ENCODE assay signal across 10 cellular contexts in genomic region chr2:85445316-85446295, GRCh38. TPM values are rescaled to one million over a fixed set of nuclear protein-coding genes. Genes with fewer than 3 reads are reported as not detected.
A peak's percentile ranks its signal among the peaks of the same experiment; 100 is the strongest.
DNase-seq lines count a peak whose midpoint lies in the region; ATAC-seq and TF ChIP-seq lines count a peak whose summit lies in the region.
"Had no signal": no experiment of that assay in that cellular context is flagged by ENCODE, and none has a peak within 500 bp of the region (broad histone marks: within the 10 kb centered on the region; RNA-seq: fewer than 3 reads in every experiment).

No MANE protein-coding gene starts in this region.

- no peak overlapping the region for H3K4me3 Mint-ChIP-seq in chondrocyte (ENCODE audit: unreplicated experiment)
- no peak overlapping the region for H3K4me3 Mint-ChIP-seq in activated CD8-positive, alpha-beta T cell treated with anti-CD3 and anti-CD28 coated beads for 36 hours
- H3K4me3 Mint-ChIP-seq: activated B cell treated with CpG ODN at 0.5 μM for 24 hours had no signal

- DNase-seq in LoVo (ENCODE audit: low spot score) (peak; percentile 82), chondrocyte (ENCODE audit: low spot score) (no peak), HuH-7.5 (ENCODE audit: low spot score) (no peak)
- DNase-seq in activated CD8-positive, alpha-beta T cell treated with anti-CD3 and anti-CD28 coated beads for 36 hours: no peak
- DNase-seq: activated B cell treated with CpG ODN at 0.5 μM for 24 hours, Caco-2 had no signal

- no peaks in the 10 kb centered on the region for H3K9me3 Mint-ChIP-seq in chondrocyte (ENCODE audit: low read depth)
- no peaks in the 10 kb centered on the region for H3K9me3 Mint-ChIP-seq in activated CD8-positive, alpha-beta T cell treated with anti-CD3 and anti-CD28 coated beads for 36 hours
- H3K9me3 Mint-ChIP-seq: activated B cell treated with CpG ODN at 0.5 μM for 24 hours had no signal

- peak overlapping the region; percentile 37 for H2AFZ ChIP-seq in ACC112 (ENCODE audit: low read length, unreplicated experiment)

- peak overlapping the region; percentile 60 for H3K27ac ChIP-seq in ACC112 (ENCODE audit: low read depth, low read length)
- peak overlapping the region; percentile 87 for H3K27ac ChIP-seq in mesodermal cell (ENCODE audit: low read depth, low read length, severe bottlenecking)

- POLR2A ChIA-PET in activated CD8-positive, alpha-beta T cell treated with anti-CD3 and anti-CD28 coated beads for 36 hours (lab: Charles Lee): interaction anchor here (0.9 to 24.1 kb wide), 2 partner anchors 8 to 96 kb away, joined by 5 to 382 read pairs; partner anchors contain the start of gene MAT2A

- TF ChIP-seq CTCF in chondrocyte (IDR thresholded peaks at IDR 0.05): no peak
- no peak for TF ChIP-seq CTCF in activated CD8-positive, alpha-beta T cell treated with anti-CD3 and anti-CD28 coated beads for 36 hours (IDR thresholded peaks at IDR 0.05)

- H3K27ac Mint-ChIP-seq in chondrocyte (ENCODE audit: unreplicated experiment): peak overlapping the region; percentile 94
- no peak overlapping the region for H3K27ac Mint-ChIP-seq in activated CD8-positive, alpha-beta T cell treated with anti-CD3 and anti-CD28 coated beads for 36 hours
- H3K27ac Mint-ChIP-seq: activated B cell treated with CpG ODN at 0.5 μM for 24 hours had no signal

- H3K27me3 Mint-ChIP-seq in chondrocyte (ENCODE audit: low read depth): no peaks in the 10 kb centered on the region
- H3K27me3 Mint-ChIP-seq in activated CD8-positive, alpha-beta T cell treated with anti-CD3 and anti-CD28 coated beads for 36 hours: no peaks in the 10 kb centered on the region
- H3K27me3 Mint-ChIP-seq: activated B cell treated with CpG ODN at 0.5 μM for 24 hours had no signal

- no peaks in the 10 kb centered on the region for H3K36me3 Mint-ChIP-seq in chondrocyte (ENCODE audit: low read depth)
- H3K36me3 Mint-ChIP-seq in activated CD8-positive, alpha-beta T cell treated with anti-CD3 and anti-CD28 coated beads for 36 hours (ENCODE audit: low read depth): no peaks in the 10 kb centered on the region

- peaks cover 41% of the 10 kb centered on the region for H3K4me1 Mint-ChIP-seq in chondrocyte (ENCODE audit: low read depth)
- peaks cover 5% of the 10 kb centered on the region for H3K4me1 Mint-ChIP-seq in activated CD8-positive, alpha-beta T cell treated with anti-CD3 and anti-CD28 coated beads for 36 hours (ENCODE audit: low read depth)

- CTCF ChIA-PET in activated CD8-positive, alpha-beta T cell treated with anti-CD3 and anti-CD28 coated beads for 36 hours (lab: Charles Lee): no interaction called here

- H3K36me3 ChIP-seq in ACC112 (ENCODE audit: insufficient read depth, low read length): no peaks in the 10 kb centered on the region
- no peaks in the 10 kb centered on the region for H3K36me3 ChIP-seq in mesodermal cell (ENCODE audit: control insufficient read depth, insufficient read depth, low read length)

- no peak for ATAC-seq in activated CD8-positive, alpha-beta T cell treated with anti-CD3 and anti-CD28 coated beads for 36 hours
- no peak for ATAC-seq in GM21825 (IDR thresholded peaks at IDR 0.05; ENCODE audit: unreplicated experiment)
- ATAC-seq in activated CD4-positive, CD25-positive, alpha-beta regulatory T cell treated with anti-CD3 and anti-CD28 coated beads, Interleukin-2, amount 50 U/mL, for 24 hours: no peak

- H3K4me1 ChIP-seq in ACC112 (ENCODE audit: control insufficient read depth, insufficient read depth, low read length, unreplicated experiment) (peaks cover 21% of the 10 kb centered on the region), mesodermal cell (ENCODE audit: control insufficient read depth, insufficient read depth, low read length, poor library complexity, severe bottlenecking) (peaks cover 23% of the 10 kb centered on the region)
- H3K4me1 ChIP-seq: Caco-2 had no signal

- H3K79me2 ChIP-seq in ACC112 (ENCODE audit: control insufficient read depth, insufficient read depth, low read length, unreplicated experiment): no peaks in the 10 kb centered on the region

- intact Hi-C loops in activated CD8-positive, alpha-beta T cell treated with anti-CD3 and anti-CD28 coated beads for 36 hours (cut with micrococcal nuclease): no loop called here

- no peaks in the 10 kb centered on the region for H3K27me3 ChIP-seq in ACC112 (ENCODE audit: insufficient read depth, low read length)

- no peaks in the 10 kb centered on the region for H3K9me3 ChIP-seq in mesodermal cell (ENCODE audit: control insufficient read depth, low read length)
- H3K9me3 ChIP-seq: Caco-2 had no signal

- 88 to 100% methylated on average over 3 of the region's 5 CpGs for WGBS in mesodermal cell (ENCODE audit: insufficient coverage in 2 of 2), 2 experiments

- H3K4me3 ChIP-seq in ACC112 (ENCODE audit: low read depth, low read length) (no peak overlapping the region), mesodermal cell (ENCODE audit: extremely low read depth, insufficient read depth, low read length, poor library complexity, severe bottlenecking) (no peak overlapping the region)

RNA-seq across cellular contexts. Expression of gene SH2D6, which starts 27.1 kb away (rescaled TPM):
- total RNA-seq in chondrocyte: 0.47 TPM in 1 of 3 replicates, not detected in the others
- not detected for polyA plus RNA-seq in mesodermal cell (2013, experiment 1 of 2)
- 0.76 TPM for polyA plus RNA-seq in mesodermal cell (2013, experiment 2 of 2)
- total RNA-seq in activated CD8-positive, alpha-beta T cell treated with anti-CD3 and anti-CD28 coated beads for 36 hours: under 1 TPM; 0.77 to 0.96 TPM

RNA-seq across cellular contexts. Expression of gene CAPG, which starts 35.4 kb away (rescaled TPM):
- 40.5 to 77.6 TPM (median 76.5 TPM) in 3 replicates for total RNA-seq in chondrocyte
- polyA plus RNA-seq in mesodermal cell (2013, experiment 1 of 2): 79.5 TPM
- polyA plus RNA-seq in mesodermal cell (2013, experiment 2 of 2): 71.6 TPM
- total RNA-seq in activated CD8-positive, alpha-beta T cell treated with anti-CD3 and anti-CD28 coated beads for 36 hours: 10 to 100 TPM; 18.7 to 19.3 TPM
